Comparison of ENCODE assay signal across 10 cellular contexts in the genomic region with DNA sequence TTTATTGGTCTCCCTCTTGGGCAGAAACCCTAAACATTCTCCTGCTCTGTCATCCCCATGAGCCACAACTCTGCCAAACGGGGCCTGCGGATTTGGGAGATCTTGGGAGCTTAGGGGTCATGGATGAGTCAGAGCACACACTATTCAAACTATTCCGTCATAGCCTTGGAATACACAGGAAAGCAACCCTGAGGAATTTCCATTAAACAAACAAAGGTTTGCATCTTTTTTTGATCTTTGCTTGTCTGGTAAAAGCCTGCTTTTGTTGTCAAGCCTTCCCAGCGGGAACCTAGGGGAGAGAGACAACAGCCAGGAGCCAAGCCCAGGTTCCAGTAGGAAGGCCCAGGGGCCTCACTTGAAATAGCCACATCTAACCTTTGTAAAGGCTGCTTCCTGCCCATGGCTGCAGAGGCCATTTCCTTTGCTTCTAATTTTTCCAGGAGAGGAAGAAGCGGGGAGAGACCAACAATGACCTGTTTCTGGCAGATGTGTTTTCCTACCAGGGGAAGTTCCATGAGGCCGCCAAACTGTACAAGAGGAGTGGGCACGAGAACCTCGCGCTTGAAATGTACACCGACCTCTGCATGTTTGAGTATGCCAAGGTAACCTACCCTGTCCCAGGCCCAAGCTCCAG. TPM values are rescaled to one million over a fixed set of nuclear protein-coding genes. Genes with fewer than 3 reads are reported as not detected.
DNase-seq lines count a peak whose midpoint lies in the region; ATAC-seq and TF ChIP-seq lines count a peak whose summit lies in the region.
"Not testable (repeated sequence)": the region's sequence is repeated elsewhere in the genome, so short reads cannot be mapped to it uniquely, and the experiment has no call there.
"Had no signal": no experiment of that assay in that cellular context is flagged by ENCODE, and none has a peak within 500 bp of the region (broad histone marks: within the 10 kb centered on the region; RNA-seq: fewer than 3 reads in every experiment).

No MANE protein-coding gene starts in this region.

- not testable (repeated sequence) for H3K4me3 ChIP-seq in AG09309 (ENCODE audit: control insufficient read depth, low read depth, low read length); RWPE2 (ENCODE audit: severe bottlenecking); breast epithelium; fibroblast of mammary gland (ENCODE audit: control insufficient read depth, low read depth, low read length); kidney epithelial cell (ENCODE audit: low read depth, low read length); neural progenitor cell; stomach

- peaks cover 18% of the 10 kb centered on the region for H3K36me3 Mint-ChIP-seq in HFFc6 (ENCODE audit: low read depth)
- H3K36me3 Mint-ChIP-seq in neural progenitor cell = peaks cover 15% of the 10 kb centered on the region

- not testable (repeated sequence) for H3K27me3 ChIP-seq in RWPE2 (ENCODE audit: insufficient read depth, poor library complexity, severe bottlenecking); breast epithelium; kidney epithelial cell (ENCODE audit: control insufficient read depth, insufficient read depth, low read length); neural progenitor cell; stomach

- H3K4me1 Mint-ChIP-seq in HFFc6 (ENCODE audit: low read depth) (peaks cover 62% of the 10 kb centered on the region), neural progenitor cell (peaks cover 14% of the 10 kb centered on the region)

- H4K20me1 ChIP-seq in neural progenitor cell (ENCODE audit: low read depth) = not testable (repeated sequence)

- not testable (repeated sequence) for H3K9me3 Mint-ChIP-seq in HFFc6, neural progenitor cell

- peak overlapping the region; percentile 91 for H3K27ac Mint-ChIP-seq in HFFc6
- H3K27ac Mint-ChIP-seq in neural progenitor cell = not testable (repeated sequence)

- H3K4me3 Mint-ChIP-seq in HFFc6 = peak overlapping the region; percentile 59
- H3K4me3 Mint-ChIP-seq in neural progenitor cell = not testable (repeated sequence)

- not testable (repeated sequence) for TF ChIP-seq POLR2A in breast epithelium (IDR thresholded peaks at IDR 0.05); stomach (IDR thresholded peaks at IDR 0.05)

- not testable (repeated sequence) for H2AFZ ChIP-seq in neural progenitor cell (replicated peaks)

- intact Hi-C loops in breast epithelium (cut with DNase I; ENCODE audit: low total_unique reads) = loop anchor here (10.0 kb wide), 1 partner anchor 100 kb away; no protein-coding TSS in a partner anchor
- intact Hi-C loops in stomach (cut with DNase I; ENCODE audit: low total_unique reads) = not testable (repeated sequence)

- H3K4me2 ChIP-seq in neural progenitor cell = not testable (repeated sequence)

- not testable (repeated sequence) for H3K27me3 Mint-ChIP-seq in HFFc6 (ENCODE audit: insufficient read depth); neural progenitor cell (ENCODE audit: insufficient read depth, low read depth)

- peak; percentile 87 for ATAC-seq in RWPE2 (ENCODE audit: low read depth)

- not testable (repeated sequence) for H3F3A ChIP-seq in neural progenitor cell (ENCODE audit: low read depth)

- not testable (repeated sequence) for H3K9me3 ChIP-seq in RWPE2 (ENCODE audit: severe bottlenecking); breast epithelium; neural progenitor cell (ENCODE audit: low read depth); stomach

- not testable (repeated sequence) for H3K9ac ChIP-seq in neural progenitor cell

- not testable (repeated sequence) for H3K79me2 ChIP-seq in neural progenitor cell (ENCODE audit: low read depth)

- not testable (repeated sequence) for TF ChIP-seq CTCF in AG09309 (IDR thresholded peaks at IDR 0.05; ENCODE audit: control insufficient read depth, insufficient read depth, low read depth, low read length, missing control alignments); HFFc6 (IDR thresholded peaks at IDR 0.05); RWPE2 (IDR thresholded peaks at IDR 0.05; ENCODE audit: poor library complexity, severe bottlenecking); breast epithelium (IDR thresholded peaks at IDR 0.05); fibroblast of mammary gland (conservative IDR thresholded peaks at IDR 0.05; ENCODE audit: control insufficient read depth, insufficient read depth, low read depth, low read length); kidney epithelial cell (IDR thresholded peaks at IDR 0.05; ENCODE audit: insufficient read depth, low read length, poor library complexity, severe bottlenecking); neural progenitor cell (IDR thresholded peaks at IDR 0.05); stomach (IDR thresholded peaks at IDR 0.05)

- not testable (repeated sequence) for H3K4me1 ChIP-seq in RWPE2 (ENCODE audit: insufficient read depth, poor library complexity, severe bottlenecking); breast epithelium; neural progenitor cell; stomach

- 71 to 82% (median 75%) methylated on average over 10 of the region's 10 CpGs for WGBS in stomach, 5 donors

- not testable (repeated sequence) for H3K36me3 ChIP-seq in RWPE2 (ENCODE audit: low read depth); breast epithelium; kidney epithelial cell (ENCODE audit: control insufficient read depth, insufficient read depth, low read length); neural progenitor cell
- peaks cover 2 to 65% (median 55%) of the 10 kb centered on the region in 4 donors for H3K36me3 ChIP-seq in stomach

- not testable (repeated sequence) for TF ChIP-seq EP300 in stomach (IDR thresholded peaks at IDR 0.05)

- H3K27ac ChIP-seq in RWPE2 (ENCODE audit: poor library complexity, severe bottlenecking) (peak overlapping the region; percentile 57), breast epithelium (peak overlapping the region; percentile 72 to 90), stomach (peak overlapping the region in 4 of 5 donors; percentile 67 to 75 (median 72))
- H3K27ac ChIP-seq in neural progenitor cell = not testable (repeated sequence)

- DNase-seq in AG09309 (ENCODE audit: low read depth) (peak; percentile 46), HFFc6 (peak; percentile 88), fibroblast of mammary gland (ENCODE audit: low read depth) (peak; percentile 89), kidney epithelial cell (ENCODE audit: low read depth) (peak; percentile 42), neural progenitor cell (ENCODE audit: low spot score) (peak; percentile 48)
- DNase-seq in RWPE2 (ENCODE audit: low spot score); breast epithelium (ENCODE audit: low spot score in 2 of 2); stomach: not testable (repeated sequence)

RNA-seq across cellular contexts. Expression of a gene that starts 33.3 kb away (rescaled TPM):
- total RNA-seq in HFFc6 (2021; fragmentation: NEBNext Ultra II Directional; extraction: Animal tissue kit (Norgen Biotek cat#: 25700)) = not detected
- total RNA-seq in breast epithelium (under 1 TPM in 1 of 3 donors, not detected in 2; 0.15 TPM), kidney epithelial cell (not detected in 2 replicates), neural progenitor cell (ENCODE audit: low replicate concordance) (not detected in 2 replicates), stomach (not detected)
- not detected for polyA plus RNA-seq in stomach
- total RNA-seq: activated B cell treated with CpG ODN at 0.5 μM for 24 hours; activated CD8-positive, alpha-beta memory T cell treated with anti-CD3 and anti-CD28 coated beads for 36 hours had no signal

RNA-seq across cellular contexts. Expression of a gene that starts 47.9 kb away (rescaled TPM):
- total RNA-seq in HFFc6 (2021; fragmentation: NEBNext Ultra II Directional; extraction: Animal tissue kit (Norgen Biotek cat#: 25700)) = not detected
- total RNA-seq in breast epithelium (not detected), kidney epithelial cell (not detected in 2 replicates), neural progenitor cell (ENCODE audit: low replicate concordance) (not detected in 2 replicates), stomach (not detected)
- not detected for polyA plus RNA-seq in stomach
- total RNA-seq: activated B cell treated with CpG ODN at 0.5 μM for 24 hours; activated CD8-positive, alpha-beta memory T cell treated with anti-CD3 and anti-CD28 coated beads for 36 hours had no signal

RNA-seq across cellular contexts. Expression of a gene that starts 55.1 kb away (rescaled TPM):
- total RNA-seq in HFFc6 (2021; fragmentation: NEBNext Ultra II Directional; extraction: Animal tissue kit (Norgen Biotek cat#: 25700)) = 10 to 100 TPM; 12.2 to 18.8 (median 18.2) TPM
- total RNA-seq in breast epithelium = 10 to 100 TPM; 43.2 to 60.6 (median 45.8) TPM
- total RNA-seq in kidney epithelial cell = 9.1 and 27.2 TPM in 2 replicates
- total RNA-seq in neural progenitor cell (ENCODE audit: low replicate concordance) = 31.8 and 48.0 TPM in 2 replicates
- 100 to 1,000 TPM in 2 of 5 donors, 10 to 100 TPM in 2, 1 to 10 TPM in 1; 9.9 to 163 (median 61.5) TPM for total RNA-seq in stomach
- 10 to 100 TPM; 12.3 to 17.0 (median 13.9) TPM for polyA plus RNA-seq in stomach

RNA-seq across cellular contexts. Expression of a gene that starts 55.4 kb away (rescaled TPM):
- 10 to 100 TPM; 18.7 to 25.7 (median 21.8) TPM for total RNA-seq in HFFc6 (2021; fragmentation: NEBNext Ultra II Directional; extraction: Animal tissue kit (Norgen Biotek cat#: 25700))
- 10 to 100 TPM; 29.8 to 41.6 (median 37.7) TPM for total RNA-seq in breast epithelium
- total RNA-seq in kidney epithelial cell = 12.3 and 23.9 TPM in 2 replicates
- total RNA-seq in neural progenitor cell (ENCODE audit: low replicate concordance) = 35.0 and 46.3 TPM in 2 replicates
- 10 to 100 TPM in 4 of 5 donors, 1 to 10 TPM in 1; 5.8 to 74.1 (median 40.6) TPM for total RNA-seq in stomach
- polyA plus RNA-seq in stomach = 10 to 100 TPM; 13.8 to 23.4 (median 20.1) TPM
